ENCODE assay signal across 18 cellular contexts in genomic region chr14:81986005-81986404, GRCh38.
DNase-seq lines count a peak whose midpoint lies in the region; ATAC-seq and TF ChIP-seq lines count a peak whose summit lies in the region.
"Had no signal": no experiment of that assay in that cellular context is flagged by ENCODE, and none has a peak within 500 bp of the region (broad histone marks: within the 10 kb centered on the region; RNA-seq: fewer than 3 reads in every experiment).

No MANE protein-coding gene starts in this region.

- H3K27ac ChIP-seq in right lobe of liver = peak overlapping the region in 1 of 3 donors; percentile 30
- H3K27ac ChIP-seq: 22Rv1; BLaER1 treated with 17β-estradiol and CSF1 and Interleukin-3, amounts not matched to agents 10 nM and 100 nM had no signal

- H3K4me1 Mint-ChIP-seq in activated T-helper 1 cell treated with anti-CD3 and anti-CD28 coated beads, Interleukin-12 subunit alpha, Interleukin-12 subunit beta, Interleukin-2, Interleukin-4 antibody, amounts not matched to agents 30 ng/mL and 10 ng/mL and 1 ng/mL, durations not matched to agents 14 hours and 24 hours and 36 hours (ENCODE audit: low read depth) = no peaks in the 10 kb centered on the region
- H3K4me1 Mint-ChIP-seq: CD8-positive, alpha-beta memory T cell; GM23338 had no signal

- no peaks in the 10 kb centered on the region for H3K9me3 ChIP-seq in right lobe of liver
- H3K9me3 ChIP-seq: BE2C; BLaER1 treated with 17β-estradiol and CSF1 and Interleukin-3, amounts not matched to agents 10 nM and 100 nM had no signal

- no peaks in the 10 kb centered on the region for H3K9me3 Mint-ChIP-seq in activated T-helper 1 cell treated with anti-CD3 and anti-CD28 coated beads, Interleukin-12 subunit alpha, Interleukin-12 subunit beta, Interleukin-2, Interleukin-4 antibody, amounts not matched to agents 30 ng/mL and 10 ng/mL and 1 ng/mL, durations not matched to agents 14 hours and 24 hours and 36 hours
- H3K9me3 Mint-ChIP-seq: CD4-positive, alpha-beta T cell; CD8-positive, alpha-beta memory T cell; H9 had no signal

- no peaks in the 10 kb centered on the region for H3K36me3 ChIP-seq in right lobe of liver
- H3K36me3 ChIP-seq: BE2C; BLaER1 treated with 17β-estradiol and CSF1 and Interleukin-3, amounts not matched to agents 10 nM and 100 nM had no signal

- DNase-seq in DMS53 (lab: John Stamatoyannopoulos, UW) (peak; percentile 46), DMS53 treated with DMSO at 0.1 percent for 48 hours (lab: John Stamatoyannopoulos, UW; ENCODE audit: unreplicated experiment) (no peak), left lobe of liver (ENCODE audit: low spot score) (no peak), right lobe of liver (no peak)
- DNase-seq in activated T-helper 1 cell treated with anti-CD3 and anti-CD28 coated beads, Interleukin-12 subunit alpha, Interleukin-12 subunit beta, Interleukin-2, Interleukin-4 antibody, amounts not matched to agents 30 ng/mL and 10 ng/mL and 1 ng/mL, durations not matched to agents 14 hours and 24 hours and 36 hours (ENCODE audit: low spot score) = no peak
- DNase-seq in activated CD4-positive, alpha-beta T cell treated with anti-CD3 and anti-CD28 coated beads, Interleukin-2, amount 50 U/mL, for 48 hours = no peak
- DNase-seq: BE2C; CD4-positive, alpha-beta T cell; CD8-positive, alpha-beta memory T cell; DMS 273 treated with DMSO at 0.1 percent for 48 hours; DND-41; H9 had no signal

- H3K27ac Mint-ChIP-seq in activated T-helper 1 cell treated with anti-CD3 and anti-CD28 coated beads, Interleukin-12 subunit alpha, Interleukin-12 subunit beta, Interleukin-2, Interleukin-4 antibody, amounts not matched to agents 30 ng/mL and 10 ng/mL and 1 ng/mL, durations not matched to agents 14 hours and 24 hours and 36 hours = no peak overlapping the region
- H3K27ac Mint-ChIP-seq: CD14-positive monocyte; CD4-positive, alpha-beta T cell; CD8-positive, alpha-beta memory T cell; GM23338; H9 had no signal

- peak; percentile 91 for ATAC-seq in left lobe of liver
- ATAC-seq in right lobe of liver = peak; percentile 90 to 98 (median 92)
- no peak for ATAC-seq in GM19452 (IDR thresholded peaks at IDR 0.05; ENCODE audit: unreplicated experiment)
- ATAC-seq: GM23338, HCT116 had no signal

- no peaks in the 10 kb centered on the region for H3K27me3 ChIP-seq in right lobe of liver
- H3K27me3 ChIP-seq: BLaER1 treated with 17β-estradiol and CSF1 and Interleukin-3, amounts not matched to agents 10 nM and 100 nM had no signal

- no peak overlapping the region for H3K4me3 ChIP-seq in right lobe of liver
- H3K4me3 ChIP-seq: BLaER1 treated with 17β-estradiol and CSF1 and Interleukin-3, amounts not matched to agents 10 nM and 100 nM; GM23338 had no signal

- no peak overlapping the region for H3K4me3 Mint-ChIP-seq in activated T-helper 1 cell treated with anti-CD3 and anti-CD28 coated beads, Interleukin-12 subunit alpha, Interleukin-12 subunit beta, Interleukin-2, Interleukin-4 antibody, amounts not matched to agents 30 ng/mL and 10 ng/mL and 1 ng/mL, durations not matched to agents 14 hours and 24 hours and 36 hours
- H3K4me3 Mint-ChIP-seq: CD14-positive monocyte; CD4-positive, alpha-beta T cell; CD8-positive, alpha-beta memory T cell; GM23338; H9 had no signal

- intact Hi-C loops in right lobe of liver (cut with DNase I) = no loop called here
- intact Hi-C loops in activated T-helper 1 cell treated with anti-CD3 and anti-CD28 coated beads, Interleukin-12 subunit alpha, Interleukin-12 subunit beta, Interleukin-2, Interleukin-4 antibody, amounts not matched to agents 30 ng/mL and 10 ng/mL and 1 ng/mL, durations not matched to agents 14 hours and 24 hours and 36 hours (cut with micrococcal nuclease) = no loop called here

- H3K4me1 ChIP-seq in right lobe of liver = peaks cover 0 to 8% (median 2%) of the 10 kb centered on the region in 4 donors
- H3K4me1 ChIP-seq: BE2C had no signal

- no peaks in the 10 kb centered on the region for H3K36me3 Mint-ChIP-seq in activated T-helper 1 cell treated with anti-CD3 and anti-CD28 coated beads, Interleukin-12 subunit alpha, Interleukin-12 subunit beta, Interleukin-2, Interleukin-4 antibody, amounts not matched to agents 30 ng/mL and 10 ng/mL and 1 ng/mL, durations not matched to agents 14 hours and 24 hours and 36 hours (ENCODE audit: low read depth)
- H3K36me3 Mint-ChIP-seq: CD14-positive monocyte; CD8-positive, alpha-beta memory T cell had no signal

- TF ChIP-seq CTCF in right lobe of liver (IDR thresholded peaks at IDR 0.05) = no peak

- no peaks in the 10 kb centered on the region for H3K27me3 Mint-ChIP-seq in activated T-helper 1 cell treated with anti-CD3 and anti-CD28 coated beads, Interleukin-12 subunit alpha, Interleukin-12 subunit beta, Interleukin-2, Interleukin-4 antibody, amounts not matched to agents 30 ng/mL and 10 ng/mL and 1 ng/mL, durations not matched to agents 14 hours and 24 hours and 36 hours (ENCODE audit: insufficient read depth)
- H3K27me3 Mint-ChIP-seq: CD4-positive, alpha-beta T cell; CD8-positive, alpha-beta memory T cell had no signal

- no peak for TF ChIP-seq POLR2A in right lobe of liver (IDR thresholded peaks at IDR 0.05)
